27 cellular contexts compared by ENCODE assay signal in genomic region chr7:100779359-100779758, GRCh38. TPM values are rescaled to one million over a fixed set of nuclear protein-coding genes. Genes with fewer than 3 reads are reported as not detected.
A peak's percentile ranks its signal among the peaks of the same experiment; 100 is the strongest.
DNase-seq lines count a peak whose midpoint lies in the region; ATAC-seq, FAIRE-seq and TF ChIP-seq lines count a peak whose summit lies in the region.
"Had no signal": no experiment of that assay in that cellular context is flagged by ENCODE, and none has a peak within 500 bp of the region (broad histone marks: within the 10 kb centered on the region; RNA-seq: fewer than 3 reads in every experiment).

No MANE protein-coding gene starts in this region.

- peaks cover 8% of the 10 kb centered on the region for H3K9me3 Mint-ChIP-seq in neural progenitor cell
- H3K9me3 Mint-ChIP-seq in CD8-positive, alpha-beta memory T cell, result no peaks in the 10 kb centered on the region
- no peaks in the 10 kb centered on the region for H3K9me3 Mint-ChIP-seq in stimulated activated effector memory CD8-positive, alpha-beta T cell treated with anti-CD3 and anti-CD28 coated beads, Interleukin-12 subunit alpha, Interleukin-12 subunit beta, amount 100 ng/mL, for 72 hours

- H3K23me2 ChIP-seq in H1 (ENCODE audit: low read depth, low read length), result no peaks in the 10 kb centered on the region

- H3K14ac ChIP-seq in H1 (ENCODE audit: insufficient read length), result no peak overlapping the region

- no peak for TF ChIP-seq CTCF in H1 (IDR thresholded peaks at IDR 0.05; ENCODE audit: control extremely low read depth in 1 of 3, insufficient read depth in 1 of 3, low read depth in 1 of 3, low read length in 3 of 3)
- no peak for TF ChIP-seq CTCF in neural progenitor cell (IDR thresholded peaks at IDR 0.05)
- no peak for TF ChIP-seq CTCF in mucosa of descending colon (IDR thresholded peaks at IDR 0.05)

- H2BK20ac ChIP-seq in H1 (ENCODE audit: low read length), result no peak overlapping the region

- H3K56ac ChIP-seq in H1 (replicated peaks; ENCODE audit: insufficient read length, low read depth, low read length), result no peak overlapping the region

- H3K9me3 ChIP-seq in H1 (ENCODE audit: insufficient read depth in 2 of 2, low read depth in 1 of 2, low read length in 1 of 2), result no peaks in the 10 kb centered on the region
- H3K9me3 ChIP-seq in neural progenitor cell (ENCODE audit: low read depth), result no peaks in the 10 kb centered on the region
- no peaks in the 10 kb centered on the region for H3K9me3 ChIP-seq in mucosa of descending colon
- H3K9me3 ChIP-seq in CD8-positive, alpha-beta memory T cell (ENCODE audit: low read length), result no peaks in the 10 kb centered on the region
- H3K9me3 ChIP-seq: HAP-1 had no signal

- H3K27ac ChIP-seq in H1 (ENCODE audit: low read depth, low read length) (no peak overlapping the region), neural progenitor cell (no peak overlapping the region)
- no peak overlapping the region for H3K27ac ChIP-seq in CD8-positive, alpha-beta memory T cell (ENCODE audit: low read depth, low read length)
- H3K27ac ChIP-seq: BLaER1 had no signal

- H3K27ac Mint-ChIP-seq in neural progenitor cell, result no peak overlapping the region
- H3K27ac Mint-ChIP-seq in CD8-positive, alpha-beta memory T cell, result no peak overlapping the region
- H3K27ac Mint-ChIP-seq in stimulated activated effector memory CD8-positive, alpha-beta T cell treated with anti-CD3 and anti-CD28 coated beads, Interleukin-12 subunit alpha, Interleukin-12 subunit beta, amount 100 ng/mL, for 72 hours, result no peak overlapping the region
- H3K27ac Mint-ChIP-seq: CD14-positive monocyte; CD4-positive, alpha-beta memory T cell; IgD-negative memory B cell had no signal

- no peak overlapping the region for H2AK5ac ChIP-seq in H1 (ENCODE audit: low read depth, low read length)

- H3K4me1 ChIP-seq in H1 (replicated peaks in 1 of 4; ENCODE audit: control insufficient read depth in 3 of 4, insufficient read depth in 4 of 4, low read length in 3 of 4) (peaks cover 0 to under 1% (median 0%) of the 10 kb centered on the region in 4 experiments; a peak in 2 of 7 replicates), neural progenitor cell (no peaks in the 10 kb centered on the region), mucosa of descending colon (ENCODE audit: low read depth) (no peaks in the 10 kb centered on the region)
- H3K4me1 ChIP-seq in CD8-positive, alpha-beta memory T cell (ENCODE audit: insufficient read depth, low read length), result no peaks in the 10 kb centered on the region
- H3K4me1 ChIP-seq: BLaER1, HAP-1 had no signal

- no peak overlapping the region for H2BK15ac ChIP-seq in H1 (ENCODE audit: low read length)

- H3K18ac ChIP-seq in H1 (ENCODE audit: extremely low read depth, low read length), result no peak overlapping the region

- POLR2A ChIA-PET in H1 (lab: Charles Lee; ENCODE audit: partially characterized antibody), result no interaction called here
- POLR2A ChIA-PET in CD8-positive, alpha-beta memory T cell (lab: Charles Lee), result no interaction called here

- no peak overlapping the region for H4K8ac ChIP-seq in H1 (ENCODE audit: extremely low read depth, insufficient read depth, low read length)

- intact Hi-C loops in mucosa of descending colon (cut with DNase I, micrococcal nuclease), result no loop called here

- H3K36me3 Mint-ChIP-seq in neural progenitor cell, result no peaks in the 10 kb centered on the region
- H3K36me3 Mint-ChIP-seq in CD8-positive, alpha-beta memory T cell, result no peaks in the 10 kb centered on the region
- H3K36me3 Mint-ChIP-seq in stimulated activated effector memory CD8-positive, alpha-beta T cell treated with anti-CD3 and anti-CD28 coated beads, Interleukin-12 subunit alpha, Interleukin-12 subunit beta, amount 100 ng/mL, for 72 hours, result no peaks in the 10 kb centered on the region
- H3K36me3 Mint-ChIP-seq: CD14-positive monocyte; CD4-positive, alpha-beta memory T cell had no signal

- no peaks in the 10 kb centered on the region for H3K79me2 ChIP-seq in H1 (ENCODE audit: control insufficient read depth in 1 of 2, insufficient read depth in 2 of 2, low read length in 2 of 2)
- H3K79me2 ChIP-seq in neural progenitor cell (ENCODE audit: low read depth), result no peaks in the 10 kb centered on the region

- H3K27me3 ChIP-seq in H7 (ENCODE audit: control insufficient read depth, insufficient read depth, low read length) (no peaks in the 10 kb centered on the region), H1 (replicated peaks in 1 of 4; ENCODE audit: control insufficient read depth in 3 of 4, extremely low read depth in 1 of 4, insufficient read depth in 3 of 4, low read length in 3 of 4) (no peaks in the 10 kb centered on the region), neural progenitor cell (no peaks in the 10 kb centered on the region)
- peaks cover 4% of the 10 kb centered on the region for H3K27me3 ChIP-seq in CD8-positive, alpha-beta memory T cell (ENCODE audit: insufficient read depth, low read length, poor library complexity, severe bottlenecking)
- H3K27me3 ChIP-seq: BLaER1 had no signal

- no peak overlapping the region for H3K23ac ChIP-seq in H1 (ENCODE audit: insufficient read length)

- 95% methylated on average over 15 of the region's 17 CpGs; no CpG with 5 or more reads in 1 of the 2 experiments for WGBS in H1 (ENCODE audit: extremely low coverage in 1 of 2, insufficient coverage in 1 of 2, insufficient read length in 1 of 2, insufficient replicate concordance in 2 of 2, low coverage in 1 of 2, low lambda C conversion rate in 2 of 2, missing lambda C conversion rate in 1 of 2), 2 experiments

- no peak for FAIRE-seq in H1 (lab: Jason Lieb, UNC)
- FAIRE-seq: GM12891, GM19239, HTR-8/SVneo had no signal

- no peak for TF ChIP-seq RAD21 in H1 (IDR thresholded peaks at IDR 0.05 in 1 of 2, conservative IDR thresholded peaks at IDR 0.05 in 1 of 2; ENCODE audit: low read depth in 2 of 2, low read length in 2 of 2)

- H3K4me3 Mint-ChIP-seq in neural progenitor cell, result no peak overlapping the region
- no peak overlapping the region for H3K4me3 Mint-ChIP-seq in CD8-positive, alpha-beta memory T cell
- H3K4me3 Mint-ChIP-seq in stimulated activated effector memory CD8-positive, alpha-beta T cell treated with anti-CD3 and anti-CD28 coated beads, Interleukin-12 subunit alpha, Interleukin-12 subunit beta, amount 100 ng/mL, for 72 hours, result no peak overlapping the region
- H3K4me3 Mint-ChIP-seq: CD14-positive monocyte; CD4-positive, alpha-beta memory T cell; IgD-negative memory B cell had no signal

- no peak for TF ChIP-seq EP300 in H1 (IDR thresholded peaks at IDR 0.05; ENCODE audit: borderline replicate concordance in 1 of 2, low read depth in 2 of 2, low read length in 2 of 2)

- no peak for ATAC-seq in mucosa of descending colon
- no peak for ATAC-seq in stimulated activated effector memory CD8-positive, alpha-beta T cell treated with anti-CD3 and anti-CD28 coated beads, Interleukin-12 subunit alpha, Interleukin-12 subunit beta, amount 100 ng/mL, for 72 hours

- no peaks in the 10 kb centered on the region for H3K79me1 ChIP-seq in H1 (ENCODE audit: low read depth, low read length)

- no peaks in the 10 kb centered on the region for H3F3A ChIP-seq in neural progenitor cell (ENCODE audit: low read depth)

- H3K4ac ChIP-seq in H1 (replicated peaks; ENCODE audit: insufficient read length, low read depth, low read length), result no peak overlapping the region

- no peak overlapping the region for H4K91ac ChIP-seq in H1 (replicated peaks; ENCODE audit: insufficient read length, low read length)

- peaks cover 2% of the 10 kb centered on the region for H3K4me1 Mint-ChIP-seq in neural progenitor cell
- no peaks in the 10 kb centered on the region for H3K4me1 Mint-ChIP-seq in CD8-positive, alpha-beta memory T cell
- H3K4me1 Mint-ChIP-seq in stimulated activated effector memory CD8-positive, alpha-beta T cell treated with anti-CD3 and anti-CD28 coated beads, Interleukin-12 subunit alpha, Interleukin-12 subunit beta, amount 100 ng/mL, for 72 hours, result no peaks in the 10 kb centered on the region
- H3K4me1 Mint-ChIP-seq: CD14-positive monocyte; CD4-positive, alpha-beta memory T cell had no signal

- CTCF ChIA-PET in H1 (lab: Charles Lee; ENCODE audit: partially characterized antibody), result interaction anchor here (0.6 to 4.2 kb wide), 4 partner anchors 10 to 478 kb away, joined by 3 to 28 read pairs (median 4); no protein-coding TSS in a partner anchor
- CTCF ChIA-PET in CD8-positive, alpha-beta memory T cell (lab: Charles Lee), result no interaction called here

- H4K20me1 ChIP-seq in H1 (replicated peaks in 1 of 2; ENCODE audit: control insufficient read depth in 1 of 2, insufficient read depth in 2 of 2, low read length in 2 of 2) (no peaks in the 10 kb centered on the region), neural progenitor cell (ENCODE audit: low read depth) (no peaks in the 10 kb centered on the region)
- H4K20me1 ChIP-seq: BLaER1 had no signal

- no peak overlapping the region for H4K5ac ChIP-seq in H1 (ENCODE audit: insufficient read length, low read depth, low read length)

- no peak overlapping the region for H3K4me2 ChIP-seq in H1 (ENCODE audit: insufficient read depth in 1 of 2, low read depth in 2 of 2, low read length in 2 of 2)
- no peak overlapping the region for H3K4me2 ChIP-seq in neural progenitor cell
- H3K4me2 ChIP-seq: BLaER1 had no signal

- no peak overlapping the region for H2BK5ac ChIP-seq in H1 (ENCODE audit: low read depth, low read length)

- H3K36me3 ChIP-seq in H7 (replicated peaks; ENCODE audit: control insufficient read depth, insufficient read depth, low read length) (no peaks in the 10 kb centered on the region), H1 (ENCODE audit: control insufficient read depth in 2 of 4, insufficient read depth in 4 of 4, low read length in 3 of 4) (no peaks in the 10 kb centered on the region), neural progenitor cell (no peaks in the 10 kb centered on the region), mucosa of descending colon (ENCODE audit: low read depth) (no peaks in the 10 kb centered on the region)
- no peaks in the 10 kb centered on the region for H3K36me3 ChIP-seq in CD8-positive, alpha-beta memory T cell (ENCODE audit: insufficient read depth, low read length)
- H3K36me3 ChIP-seq: BLaER1, HAP-1 had no signal

- H3K27me3 Mint-ChIP-seq in neural progenitor cell (ENCODE audit: insufficient read depth, low read depth), result peaks cover 5% of the 10 kb centered on the region
- H3K27me3 Mint-ChIP-seq in CD8-positive, alpha-beta memory T cell, result peaks cover 16 to 20% of the 10 kb centered on the region in 2 donors

- H3K9ac ChIP-seq in H1 (replicated peaks in 1 of 4; ENCODE audit: extremely low read depth in 1 of 4, low read depth in 3 of 4, low read length in 3 of 4) (no peak overlapping the region), neural progenitor cell (no peak overlapping the region)
- H3K9ac ChIP-seq: BLaER1 had no signal

- no peak for TF ChIP-seq POLR2A in H1 (IDR thresholded peaks at IDR 0.05; ENCODE audit: control extremely low read depth in 1 of 2, low read depth in 2 of 2, low read length in 2 of 2)

- no peak overlapping the region for H2BK12ac ChIP-seq in H1 (ENCODE audit: low read depth, low read length)

- H2AFZ ChIP-seq in H1 (ENCODE audit: low read length), result 0 out of 2 replicates have a peak overlapping the region, but pooled peaks have one; percentile 90
- no peak overlapping the region for H2AFZ ChIP-seq in neural progenitor cell (replicated peaks)

- H2BK120ac ChIP-seq in H1 (replicated peaks; ENCODE audit: low read depth, low read length), result no peak overlapping the region

- H3K4me3 ChIP-seq in H7 (ENCODE audit: insufficient read depth, low read depth, low read length) (no peak overlapping the region), H1 (ENCODE audit: extremely low read depth in 1 of 4, insufficient read depth in 2 of 4, low read depth in 3 of 4, low read length in 4 of 4) (no peak overlapping the region), neural progenitor cell (no peak overlapping the region), mucosa of descending colon (no peak overlapping the region)
- H3K4me3 ChIP-seq in CD8-positive, alpha-beta memory T cell (ENCODE audit: low read length), result no peak overlapping the region
- H3K4me3 ChIP-seq: BLaER1, HAP-1 had no signal

- DNase-seq in D341Med (ENCODE audit: low spot score) (peak; percentile 30), H7 (peak; percentile 44), H1 (ENCODE audit: low read depth in 1 of 2, low spot score in 2 of 2) (no peak), neural progenitor cell (ENCODE audit: low spot score) (peak; percentile 36), mucosa of descending colon (no peak), pons (ENCODE audit: low spot score) (no peak)
- no peak for DNase-seq in CD8-positive, alpha-beta memory T cell
- DNase-seq in stimulated activated effector memory CD8-positive, alpha-beta T cell treated with anti-CD3 and anti-CD28 coated beads, Interleukin-12 subunit alpha, Interleukin-12 subunit beta, amount 100 ng/mL, for 72 hours (ENCODE audit: low spot score in 2 of 2), result no peak
- DNase-seq: 8988T; Calu3; CD4-positive, alpha-beta memory T cell; DMS 273 treated with DMSO at 0.1 percent for 48 hours; DMS53; DND-41; EL; GOT3; KBM-7 had no signal

RNA-seq across cellular contexts. Expression of gene ZAN, which starts 46.0 kb away (rescaled TPM):
- total RNA-seq in H7 (2014; rRNA removed; shearing (Covaris generic)), result 0.03 TPM in 1 of 2 replicates, not detected in the other
- 0.04 TPM in 1 of 2 replicates, not detected in the other for total RNA-seq in H1 (2021; fragmentation: NEBNext Ultra II Directional; extraction: Animal tissue kit (Norgen Biotek cat#: 25700))
- polyA plus RNA-seq in H1 (2011; rRNA removed), result 0.02 and 0.05 TPM in 2 replicates
- polyA plus RNA-seq in H1 (2011; cell fraction: cytosol; rRNA removed), result 0.03 TPM
- 0.04 TPM for polyA plus RNA-seq in H1 (2011; cell fraction: nucleus; rRNA removed)
- 0.01 to 0.05 TPM in 2 of 4 replicates, not detected in the others for polyA plus RNA-seq in H1 (2012, experiment 1 of 2)
- polyA plus RNA-seq in H1 (2012, experiment 2 of 2), result not detected
- 0.02 TPM for polyA plus RNA-seq in H1 (2013, experiment 1 of 2)
- 0.02 TPM for polyA plus RNA-seq in H1 (2013, experiment 2 of 2)
- 0.02 and 0.03 TPM in 2 replicates for polyA minus RNA-seq in H1 (2011; rRNA and poly(A)+ RNA removed)
- polyA minus RNA-seq in H1 (2011; cell fraction: cytosol; rRNA and poly(A)+ RNA removed), result not detected
- polyA minus RNA-seq in H1 (2011; cell fraction: nucleus; rRNA and poly(A)+ RNA removed), result not detected
- total RNA-seq in neural progenitor cell (ENCODE audit: low replicate concordance) (0.03 TPM in 1 of 2 replicates, not detected in the other), mucosa of descending colon (not detected)
- not detected for total RNA-seq in CD8-positive, alpha-beta memory T cell
- not detected for polyA plus RNA-seq in CD8-positive, alpha-beta memory T cell
- total RNA-seq: A673; Calu3; CD4-positive, alpha-beta memory T cell; G401 had no signal
- polyA plus RNA-seq: AG04450; CD14-positive monocyte; CD4-positive, alpha-beta memory T cell; IgD-negative memory B cell had no signal

RNA-seq across cellular contexts. Expression of gene EPHB4, which starts 48.0 kb away (rescaled TPM):
- total RNA-seq in H7 (2014; rRNA removed; shearing (Covaris generic)), result 141 and 143 TPM in 2 replicates
- 113 and 122 TPM in 2 replicates for total RNA-seq in H1 (2021; fragmentation: NEBNext Ultra II Directional; extraction: Animal tissue kit (Norgen Biotek cat#: 25700))
- polyA plus RNA-seq in H1 (2011; rRNA removed), result 85.0 and 141 TPM in 2 replicates
- 99.8 TPM for polyA plus RNA-seq in H1 (2011; cell fraction: cytosol; rRNA removed)
- polyA plus RNA-seq in H1 (2011; cell fraction: nucleus; rRNA removed), result 125 TPM
- polyA plus RNA-seq in H1 (2012, experiment 1 of 2), result 87.6 to 114 TPM (median 107 TPM) in 4 replicates
- 115 TPM for polyA plus RNA-seq in H1 (2012, experiment 2 of 2)
- 95.4 TPM for polyA plus RNA-seq in H1 (2013, experiment 1 of 2)
- 95.7 TPM for polyA plus RNA-seq in H1 (2013, experiment 2 of 2)
- 97.8 and 111 TPM in 2 replicates for polyA minus RNA-seq in H1 (2011; rRNA and poly(A)+ RNA removed)
- polyA minus RNA-seq in H1 (2011; cell fraction: cytosol; rRNA and poly(A)+ RNA removed), result 105 TPM
- 57.6 TPM for polyA minus RNA-seq in H1 (2011; cell fraction: nucleus; rRNA and poly(A)+ RNA removed)
- 66.5 and 106 TPM in 2 replicates for total RNA-seq in neural progenitor cell (ENCODE audit: low replicate concordance)
- total RNA-seq in mucosa of descending colon, result 10 to 100 TPM; 31.2 to 42.4 (median 38.9) TPM
- 1 to 10 TPM; 2.5 to 2.9 TPM for total RNA-seq in CD8-positive, alpha-beta memory T cell
- not detected for polyA plus RNA-seq in CD8-positive, alpha-beta memory T cell
- polyA plus RNA-seq: IgD-negative memory B cell had no signal

RNA-seq across cellular contexts. Expression of gene EPO, which starts 59.1 kb away (rescaled TPM):
- 0.15 TPM in 1 of 2 replicates, not detected in the other for total RNA-seq in H7 (2014; rRNA removed; shearing (Covaris generic))
- 0.48 and 0.95 TPM in 2 replicates for total RNA-seq in H1 (2021; fragmentation: NEBNext Ultra II Directional; extraction: Animal tissue kit (Norgen Biotek cat#: 25700))
- 0.42 and 0.67 TPM in 2 replicates for polyA plus RNA-seq in H1 (2011; rRNA removed)
- 0.52 TPM for polyA plus RNA-seq in H1 (2011; cell fraction: cytosol; rRNA removed)
- polyA plus RNA-seq in H1 (2011; cell fraction: nucleus; rRNA removed), result 0.67 TPM
- polyA plus RNA-seq in H1 (2012, experiment 1 of 2), result 0.52 to 0.85 TPM (median 0.65 TPM) in 4 replicates
- 0.62 TPM for polyA plus RNA-seq in H1 (2012, experiment 2 of 2)
- polyA plus RNA-seq in H1 (2013, experiment 1 of 2), result 0.69 TPM
- polyA plus RNA-seq in H1 (2013, experiment 2 of 2), result 0.83 TPM
- polyA minus RNA-seq in H1 (2011; rRNA and poly(A)+ RNA removed), result 0.41 TPM in 1 of 2 replicates, not detected in the other
- polyA minus RNA-seq in H1 (2011; cell fraction: cytosol; rRNA and poly(A)+ RNA removed), result not detected
- polyA minus RNA-seq in H1 (2011; cell fraction: nucleus; rRNA and poly(A)+ RNA removed), result not detected
- total RNA-seq in neural progenitor cell (ENCODE audit: low replicate concordance) (0.09 and 0.58 TPM in 2 replicates), mucosa of descending colon (not detected)
- under 1 TPM in 1 of 2 experiments, not detected in 1; 0.22 TPM for total RNA-seq in CD8-positive, alpha-beta memory T cell
- not detected for polyA plus RNA-seq in CD8-positive, alpha-beta memory T cell
- total RNA-seq: Calu3; CD4-positive, alpha-beta memory T cell; G401 had no signal
- polyA plus RNA-seq: AG04450; CD14-positive monocyte; CD4-positive, alpha-beta memory T cell; IgD-negative memory B cell had no signal

Comparison
In these comparisons a context has a peak if more than half of its experiments do, and no peak if none do; other contexts are left out.
1. DNase-seq: peak in D341Med (single experiment), H7 (single experiment) and neural progenitor cell (single experiment); none in H1 (0 of 2), mucosa of descending colon (0 of 3), CD8-positive, alpha-beta memory T cell (0 of 5), stimulated activated effector memory CD8-positive, alpha-beta T cell treated with anti-CD3 and anti-CD28 coated beads, Interleukin-12 subunit alpha, Interleukin-12 subunit beta, amount 100 ng/mL, for 72 hours (0 of 2) and pons (single experiment).
2. RNA of gene EPHB4, which starts 48.0 kb away (total RNA-seq): 141 to 143 TPM in H7, 113 to 122 TPM in H1, 66.5 to 106 TPM in neural progenitor cell and 31.2 to 42.4 TPM in mucosa of descending colon; 2.5 to 2.9 TPM in CD8-positive, alpha-beta memory T cell; every median in the first group is over 4 times any median in the second.